ENCODE assay signal across 8 cellular contexts in the genomic region with DNA sequence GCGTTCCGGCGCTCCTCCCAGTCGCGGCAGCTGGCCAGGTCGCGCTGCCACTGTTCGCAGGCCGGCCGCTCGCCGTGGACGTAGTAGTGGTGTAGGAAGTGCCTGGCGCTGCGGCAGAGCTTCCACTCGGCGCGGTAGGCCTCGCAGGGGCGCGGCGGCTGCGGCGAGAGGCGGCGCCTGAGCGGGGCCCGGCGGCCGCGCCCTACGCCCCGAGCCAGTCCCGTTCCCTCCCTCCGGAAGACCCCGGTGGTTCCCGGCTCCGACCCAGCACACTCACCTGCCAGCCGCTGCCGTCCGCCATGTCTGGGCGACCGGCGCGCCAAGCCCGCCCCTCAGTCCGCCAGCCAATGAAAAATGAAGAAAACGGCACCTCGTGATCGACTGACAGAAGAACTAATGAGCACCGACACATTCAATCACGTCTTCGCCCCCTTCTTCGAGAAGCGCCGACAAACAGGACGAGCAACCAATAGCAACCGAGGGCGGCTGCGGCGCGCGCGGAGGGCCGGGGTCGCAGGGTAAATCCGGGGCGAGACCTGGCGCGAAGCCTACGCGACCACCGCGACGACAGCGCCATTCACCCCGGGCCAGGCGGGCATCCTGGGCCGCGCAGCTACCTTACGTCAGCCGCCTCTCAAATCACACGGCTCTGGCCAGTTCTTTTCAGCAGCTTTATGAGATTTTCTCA. TPM values are rescaled to one million over a fixed set of nuclear protein-coding genes. Genes with fewer than 3 reads are reported as not detected.
A peak's percentile ranks its signal among the peaks of the same experiment; 100 is the strongest.
DNase-seq lines count a peak whose midpoint lies in the region; ATAC-seq and TF ChIP-seq lines count a peak whose summit lies in the region.

A gene with protein sequence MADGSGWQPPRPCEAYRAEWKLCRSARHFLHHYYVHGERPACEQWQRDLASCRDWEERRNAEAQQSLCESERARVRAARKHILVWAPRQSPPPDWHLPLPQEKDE (minus strand): TSS at position 324 of the 688 bp plus-strand sequence. CDS start 23 bp downstream, at position 301.

- H3K27ac ChIP-seq in PC-9 (peak within 1 kb of the TSS; percentile 32; the same call in 1 of the 2 replicates), esophagus (ENCODE audit: low read depth in 2 of 2, low read length in 1 of 2) (peak within 1 kb of the TSS; percentile 83 to 91)

- peaks cover 20% of the 10 kb centered on the region for H3K79me2 ChIP-seq in PC-9 (ENCODE audit: low read depth)

- H3K36me3 Mint-ChIP-seq in activated T-cell treated with anti-CD3 and anti-CD28 coated beads, Interleukin-2, amount 50 U/mL, for 24 hours (ENCODE audit: low read depth) = peaks cover 81% of the 10 kb centered on the region

- H3K4me2 ChIP-seq in PC-9 = peak within 1 kb of the TSS; percentile 87

- CTCF ChIA-PET in PC-9 (lab: Charles Lee) = no interaction called here

- POLR2A ChIA-PET in PC-9 (lab: Charles Lee; ENCODE audit: unreplicated experiment) = interaction anchor here (0.5 to 0.7 kb wide), 4 partner anchors 32 to 267 kb away, joined by 3 read pairs; partner anchors contain the start of genes CDC45 and CLTCL1

- peaks cover 5% of the 10 kb centered on the region for H3K4me1 ChIP-seq in PC-9 (replicated peaks; ENCODE audit: insufficient read depth)
- peaks cover 2 to 12% of the 10 kb centered on the region in 2 donors for H3K4me1 ChIP-seq in esophagus (ENCODE audit: control insufficient read depth in 2 of 2, insufficient read depth in 2 of 2, low read length in 1 of 2)
- H3K4me1 ChIP-seq in mucosa of stomach (ENCODE audit: control insufficient read depth, insufficient read depth, low read length) = peaks cover 19% of the 10 kb centered on the region

- H3K9me3 ChIP-seq in PC-9 (ENCODE audit: insufficient read depth, low read depth) = no peaks in the 10 kb centered on the region
- no peaks in the 10 kb centered on the region for H3K9me3 ChIP-seq in esophagus (ENCODE audit: control insufficient read depth in 2 of 2, insufficient read depth in 1 of 2, low read depth in 1 of 2, low read length in 1 of 2)
- H3K9me3 ChIP-seq in mucosa of stomach (ENCODE audit: control insufficient read depth, low read length) = no peaks in the 10 kb centered on the region

- H3K36me3 ChIP-seq in PC-9 (ENCODE audit: low read depth) = no peaks in the 10 kb centered on the region
- peaks cover 7 to 9% of the 10 kb centered on the region in 2 donors for H3K36me3 ChIP-seq in esophagus (ENCODE audit: control insufficient read depth in 2 of 2, insufficient read depth in 2 of 2, low read length in 1 of 2)
- peaks cover 4% of the 10 kb centered on the region for H3K36me3 ChIP-seq in mucosa of stomach (ENCODE audit: control insufficient read depth, insufficient read depth, low read length)

- H3K27me3 Mint-ChIP-seq in activated T-cell treated with anti-CD3 and anti-CD28 coated beads, Interleukin-2, amount 50 U/mL, for 24 hours = no peaks in the 10 kb centered on the region

- H2AFZ ChIP-seq in PC-9 = peak within 1 kb of the TSS; percentile 85

- WGBS in esophagus, 2 donors = 0% methylated on average over 76 to 83 of the region's 83 CpGs

- BruUV-seq in PC-9 (replicated peaks; lab: Mats Ljungman, UMichigan) = no TSS peak

- H3K27me3 ChIP-seq in PC-9 (ENCODE audit: insufficient read depth, low read depth) = no peaks in the 10 kb centered on the region
- no peaks in the 10 kb centered on the region for H3K27me3 ChIP-seq in esophagus (ENCODE audit: control insufficient read depth in 1 of 2, insufficient read depth in 2 of 2, low read length in 2 of 2)
- no peaks in the 10 kb centered on the region for H3K27me3 ChIP-seq in mucosa of stomach (ENCODE audit: control insufficient read depth, insufficient read depth, low read length)

- no peaks in the 10 kb centered on the region for H4K20me1 ChIP-seq in PC-9 (ENCODE audit: insufficient read depth)

- no peak for TF ChIP-seq CTCF in PC-9 (conservative IDR thresholded peaks at IDR 0.05)

- peak within 1 kb of the TSS; percentile 93 for H3K4me3 Mint-ChIP-seq in activated T-cell treated with anti-CD3 and anti-CD28 coated beads, Interleukin-2, amount 50 U/mL, for 24 hours

- intact Hi-C loops in PC-9 (cut with micrococcal nuclease; ENCODE audit: unreplicated experiment) = no loop called here

- H3K4me1 Mint-ChIP-seq in activated T-cell treated with anti-CD3 and anti-CD28 coated beads, Interleukin-2, amount 50 U/mL, for 24 hours (ENCODE audit: low read depth) = peaks cover 54% of the 10 kb centered on the region

- H3K9me2 ChIP-seq in PC-9 (ENCODE audit: insufficient read depth) = no peaks in the 10 kb centered on the region

- no peaks in the 10 kb centered on the region for H3K9me3 Mint-ChIP-seq in activated T-cell treated with anti-CD3 and anti-CD28 coated beads, Interleukin-2, amount 50 U/mL, for 24 hours

- H3F3A ChIP-seq in PC-9 (ENCODE audit: insufficient read depth, low read depth) = no peaks in the 10 kb centered on the region; the same call in 1 of the 2 replicates

- DNase-seq in DMS114 treated with DMSO at 0.1 percent for 48 hours (lab: John Stamatoyannopoulos, UW; ENCODE audit: unreplicated experiment) (peak; percentile 90), PC-9 (peak; percentile 75 to 81)
- DNase-seq in Jurkat, Clone E6-1 (ENCODE audit: low read depth, low spot score) = peak; percentile 94
- DNase-seq in activated T-cell treated with anti-CD3 and anti-CD28 coated beads, Interleukin-2, amount 50 U/mL, for 24 hours = peak; percentile 87
- DNase-seq in stimulated activated CD8-positive, alpha-beta memory T cell treated with anti-CD3 and anti-CD28 coated beads, Interleukin-7, amount 100 ng/mL, for 1 hour (ENCODE audit: low read depth in 2 of 2) = peak; percentile 73 to 77

- peak within 1 kb of the TSS; percentile 95 for H3K4me3 ChIP-seq in Jurkat, Clone E6-1 (ENCODE audit: low read length)
- H3K4me3 ChIP-seq in PC-9 = peak within 1 kb of the TSS; percentile 87
- H3K4me3 ChIP-seq in esophagus (ENCODE audit: low read depth in 1 of 2, low read length in 2 of 2) = peak within 1 kb of the TSS; percentile 66 to 79
- H3K4me3 ChIP-seq in mucosa of stomach (ENCODE audit: low read length) = peak within 1 kb of the TSS; percentile 64

- H3K9ac ChIP-seq in mucosa of stomach (ENCODE audit: low read length) = peak within 1 kb of the TSS; percentile 81

- H3K27ac Mint-ChIP-seq in activated T-cell treated with anti-CD3 and anti-CD28 coated beads, Interleukin-2, amount 50 U/mL, for 24 hours = peak within 1 kb of the TSS; percentile 96

- peak; percentile 73 for ATAC-seq in GM21576 (IDR thresholded peaks at IDR 0.05; ENCODE audit: unreplicated experiment)

RNA-seq across cellular contexts. Expression of the gene that starts here (rescaled TPM):
- polyA plus RNA-seq in Jurkat, Clone E6-1 (2012; ENCODE audit: insufficient read depth, insufficient read length) = 98.1 TPM
- total RNA-seq in PC-9 (2021) = 12.3 and 14.2 TPM in 2 replicates
- polyA plus RNA-seq in esophagus = 10 to 100 TPM; 17.4 to 19.1 TPM

Comparison
In these comparisons a context has a peak if more than half of its experiments do, and no peak if none do; other contexts are left out.
1. Peak in every context shown above with its lines: DNase-seq, ATAC-seq, H3K4me3 ChIP-seq and H3K27ac ChIP-seq.